In genomic region chr12:132538336-132539015, GRCh38 we compare ENCODE assay signal across 17 cellular contexts. TPM values are rescaled to one million over a fixed set of nuclear protein-coding genes. Genes with fewer than 3 reads are reported as not detected.
DNase-seq lines count a peak whose midpoint lies in the region; ATAC-seq, FAIRE-seq and TF ChIP-seq lines count a peak whose summit lies in the region.
"Had no signal": no experiment of that assay in that cellular context is flagged by ENCODE, and none has a peak within 500 bp of the region (broad histone marks: within the 10 kb centered on the region; RNA-seq: fewer than 3 reads in every experiment).

No MANE protein-coding gene starts in this region.

- H2BK12ac ChIP-seq in neuronal stem cell (ENCODE audit: low read length) = no peak overlapping the region

- DNase-seq in Right ventricle myocardium superior = no peak
- no peak for DNase-seq in heart right ventricle
- peak in 1 of 4 experiments; percentile 36 for DNase-seq in K562 (ENCODE audit: extremely low read depth in 1 of 4, low spot score in 3 of 4)
- DNase-seq in neuronal stem cell (ENCODE audit: low spot score) = no peak
- DNase-seq in CD14-positive monocyte (ENCODE audit: low spot score) = no peak
- DNase-seq: ACHN; BE2C; CD4-positive, alpha-beta memory T cell; DMS79 treated with DMSO at 0.1 percent for 48 hours; GF-D8; KG1 had no signal

- H3K27ac ChIP-seq in heart right ventricle (no peak overlapping the region), HEK293 (ENCODE audit: extremely low read depth, low read depth, low read length) (no peak overlapping the region), K562 (ENCODE audit: extremely low read depth, low read depth, low read length) (no peak overlapping the region), neuronal stem cell (replicated peaks; ENCODE audit: low read length) (no peak overlapping the region)
- H3K27ac ChIP-seq: C4-2B had no signal

- intact Hi-C loops in Right ventricle myocardium superior (cut with DNase I) (no loop called here), heart right ventricle (cut with DNase I) (no loop called here), K562 (cut with micrococcal nuclease) (no loop called here), CD14-positive monocyte (cut with micrococcal nuclease) (no loop called here)

- H3K4me3 Mint-ChIP-seq in CD14-positive monocyte = no peak overlapping the region
- H3K4me3 Mint-ChIP-seq: CD4-positive, alpha-beta memory T cell; IgD-negative memory B cell had no signal

- H3K4me1 Mint-ChIP-seq in CD14-positive monocyte = no peaks in the 10 kb centered on the region
- H3K4me1 Mint-ChIP-seq: IgD-negative memory B cell had no signal

- H2BK5ac ChIP-seq in neuronal stem cell (ENCODE audit: low read length) = no peak overlapping the region

- POLR2A ChIA-PET in HEK293 (lab: Yijun Ruan, JAX) = no interaction called here
- POLR2A ChIA-PET in K562 (lab: Yijun Ruan, JAX) = no interaction called here

- no peak overlapping the region for H3K27ac Mint-ChIP-seq in CD14-positive monocyte
- H3K27ac Mint-ChIP-seq: IgD-negative memory B cell had no signal

- TF ChIP-seq CTCF in heart right ventricle (IDR thresholded peaks at IDR 0.05) = no peak
- no peak for TF ChIP-seq CTCF in HEK293 (tag by site-specific recombination; IDR thresholded peaks at IDR 0.05)
- TF ChIP-seq CTCF in K562 (IDR thresholded peaks at IDR 0.05 in 2 of 3, conservative IDR thresholded peaks at IDR 0.05 in 1 of 3; ENCODE audit: insufficient read depth in 2 of 3, low read depth in 1 of 3, low read length in 3 of 3) = no peak
- no peak for TF ChIP-seq CTCF in CD14-positive monocyte (IDR thresholded peaks at IDR 0.05)

- H3K4me2 ChIP-seq in K562 (ENCODE audit: insufficient read depth, low read length) = no peak overlapping the region
- no peak overlapping the region for H3K4me2 ChIP-seq in neuronal stem cell (ENCODE audit: insufficient read depth, low read length, poor library complexity, severe bottlenecking)

- H3K4ac ChIP-seq in neuronal stem cell (ENCODE audit: low read length) = no peak overlapping the region

- CTCF ChIA-PET in HEK293 (lab: Yijun Ruan, JAX) (no interaction called here), K562 (lab: Yijun Ruan, JAX; ENCODE audit: low intra/inter-chr PET ratio) (no interaction called here)

- H3K14ac ChIP-seq in neuronal stem cell (ENCODE audit: low read length) = no peak overlapping the region

- no peak for TF ChIP-seq EP300 in K562 (IDR thresholded peaks at IDR 0.05; ENCODE audit: low read length)

- ATAC-seq in Right ventricle myocardium superior (ENCODE audit: poor library complexity) = peak; percentile 6
- no peak for ATAC-seq in heart right ventricle
- ATAC-seq in K562 = no peak
- no peak for ATAC-seq in GM19023 (IDR thresholded peaks at IDR 0.05; ENCODE audit: unreplicated experiment)

- H2BK120ac ChIP-seq in neuronal stem cell (ENCODE audit: low read depth, low read length) = no peak overlapping the region

- H3K27me3 Mint-ChIP-seq in CD14-positive monocyte (ENCODE audit: low read depth in 3 of 3) = peaks cover 2 to 4% (median 3%) of the 10 kb centered on the region in 3 donors
- H3K27me3 Mint-ChIP-seq: CD4-positive, alpha-beta memory T cell; IgD-negative memory B cell had no signal

- 92 to 93% methylated on average over 17 of the region's 17 CpGs for WGBS in heart right ventricle, 2 donors
- WGBS in K562 (ENCODE audit: insufficient coverage, low coverage, missing lambda C conversion rate) = 56% methylated on average over 17 of the region's 17 CpGs
- no CpG with 5 or more reads among the region's 17 CpGs for WGBS in neuronal stem cell (ENCODE audit: extremely low coverage in 2 of 2, insufficient read length in 2 of 2, insufficient replicate concordance in 1 of 2), 2 donors

- H3K9me3 ChIP-seq in heart right ventricle = no peaks in the 10 kb centered on the region
- no peaks in the 10 kb centered on the region; the same call in 1 of the 2 replicates for H3K9me3 ChIP-seq in HEK293 (ENCODE audit: control insufficient read depth, insufficient read depth, low read depth, low read length)
- peaks cover 13% of the 10 kb centered on the region for H3K9me3 ChIP-seq in K562 (replicated peaks; ENCODE audit: control insufficient read depth, insufficient read depth, low read depth, low read length)
- H3K9me3 ChIP-seq in neuronal stem cell (replicated peaks in 1 of 2; ENCODE audit: control insufficient read depth in 2 of 2, insufficient read depth in 1 of 2, low read depth in 1 of 2, low read length in 2 of 2) = peaks cover 9 to 38% of the 10 kb centered on the region in 2 donors
- H3K9me3 ChIP-seq: HAP-1 had no signal

- H3K4me1 ChIP-seq in heart right ventricle = no peaks in the 10 kb centered on the region
- no peaks in the 10 kb centered on the region for H3K4me1 ChIP-seq in HEK293 (ENCODE audit: control insufficient read depth, insufficient read depth, low read length)
- H3K4me1 ChIP-seq in K562 (replicated peaks in 1 of 2; ENCODE audit: control insufficient read depth in 2 of 2, insufficient read depth in 2 of 2, low read length in 2 of 2) = peaks cover 0 to 59% of the 10 kb centered on the region in 2 experiments; a peak in 3 of 5 replicates
- H3K4me1 ChIP-seq in neuronal stem cell (ENCODE audit: control insufficient read depth in 2 of 2, insufficient read depth in 1 of 2, low read depth in 1 of 2, low read length in 2 of 2) = peaks cover 0 to 19% of the 10 kb centered on the region in 2 donors
- H3K4me1 ChIP-seq: BE2C, HAP-1 had no signal

- H3K36me3 ChIP-seq in heart right ventricle = peaks cover 0 to 4% (median 0%) of the 10 kb centered on the region in 9 donors
- H3K36me3 ChIP-seq in HEK293 (ENCODE audit: control insufficient read depth in 2 of 2, insufficient read depth in 1 of 2, low read length in 2 of 2) = peaks cover 0 to 4% of the 10 kb centered on the region in 2 experiments; a peak in 1 of 3 replicates
- no peaks in the 10 kb centered on the region; the same call in 2 of the 3 replicates for H3K36me3 ChIP-seq in K562 (ENCODE audit: control insufficient read depth, insufficient read depth, low read length)
- H3K36me3 ChIP-seq in neuronal stem cell (replicated peaks in 1 of 2; ENCODE audit: control insufficient read depth in 2 of 2, insufficient read depth in 2 of 2, low read length in 2 of 2) = peaks cover 0 to 5% of the 10 kb centered on the region in 2 donors
- H3K36me3 ChIP-seq: BE2C, HAP-1 had no signal

- no peak for TF ChIP-seq RAD21 in K562 (CRISPR knock-in tag; conservative IDR thresholded peaks at IDR 0.05 in 1 of 2, IDR thresholded peaks at IDR 0.05 in 1 of 2)

- FAIRE-seq in K562 (lab: Jason Lieb, UNC) = no peak
- FAIRE-seq: GM19239 had no signal

- no peaks in the 10 kb centered on the region for H3K79me1 ChIP-seq in neuronal stem cell (ENCODE audit: low read depth, low read length)

- H3K27me3 ChIP-seq in heart right ventricle (no peaks in the 10 kb centered on the region), K562 (ENCODE audit: control insufficient read depth in 2 of 2, insufficient read depth in 2 of 2, low read length in 2 of 2) (no peaks in the 10 kb centered on the region; a peak in 1 of 5 replicates), neuronal stem cell (ENCODE audit: control insufficient read depth in 3 of 3, insufficient read depth in 3 of 3, low read depth in 1 of 3, low read length in 3 of 3) (peaks cover 0 to 7% (median 0%) of the 10 kb centered on the region in 3 experiments)
- H3K27me3 ChIP-seq: BE2C had no signal

- no peaks in the 10 kb centered on the region for H3K9me1 ChIP-seq in K562 (ENCODE audit: control insufficient read depth, insufficient read depth, low read length)

- no peak overlapping the region for H2AFZ ChIP-seq in K562 (ENCODE audit: low read depth, low read length)
- H2AFZ ChIP-seq in neuronal stem cell (ENCODE audit: low read length) = no peak overlapping the region

- H4K20me1 ChIP-seq in K562 (replicated peaks; ENCODE audit: control insufficient read depth, insufficient read depth, low read length) = peaks cover 15% of the 10 kb centered on the region; the same call in 1 of the 2 replicates

- no peak overlapping the region for H4K91ac ChIP-seq in neuronal stem cell (ENCODE audit: low read depth, low read length, poor library complexity)

- H3K9me3 Mint-ChIP-seq in CD14-positive monocyte = peaks cover 0 to 13% (median 6%) of the 10 kb centered on the region in 7 donors

- no peak overlapping the region for H4K8ac ChIP-seq in neuronal stem cell (ENCODE audit: low read depth, low read length)

- no peak for TF ChIP-seq POLR2A in K562 (conservative IDR thresholded peaks at IDR 0.05)

- BruUV-seq in K562 (replicated peaks; lab: Mats Ljungman, UMichigan) = no TSS peak

- in situ Hi-C loops in K562 (cut with MboI) = no loop called here

- no peak overlapping the region for H3K23ac ChIP-seq in neuronal stem cell (ENCODE audit: low read depth, low read length, poor library complexity)

- H2AK5ac ChIP-seq in neuronal stem cell (ENCODE audit: low read depth, low read length) = no peak overlapping the region

- no peaks in the 10 kb centered on the region for H3K79me2 ChIP-seq in K562 (ENCODE audit: control insufficient read depth, insufficient read depth, low read length)

- H3K4me3 ChIP-seq in heart right ventricle (no peak overlapping the region), HEK293 (ENCODE audit: low read depth, low read length) (no peak overlapping the region), K562 (no peak overlapping the region), neuronal stem cell (ENCODE audit: low read length in 2 of 2) (no peak overlapping the region)
- H3K4me3 ChIP-seq: HAP-1 had no signal

- peaks cover 9 to 25% of the 10 kb centered on the region in 2 donors for H3K36me3 Mint-ChIP-seq in CD14-positive monocyte

- H3K9ac ChIP-seq in K562 (ENCODE audit: insufficient read depth in 1 of 2, low read depth in 2 of 2, low read length in 2 of 2) (peak overlapping the region in 1 of 2 experiments; percentile 61; a peak in 2 of 4 replicates), neuronal stem cell (ENCODE audit: low read depth, low read length, poor library complexity) (peak overlapping the region; percentile 74)

- no peak overlapping the region for H2BK15ac ChIP-seq in neuronal stem cell (ENCODE audit: low read length)

- peak overlapping the region; percentile 21 for H3K18ac ChIP-seq in neuronal stem cell (ENCODE audit: low read length)

RNA-seq across cellular contexts. Expression of gene FBRSL1, which starts 48.5 kb away (rescaled TPM):
- total RNA-seq in Right ventricle myocardium superior = 58.6 TPM
- total RNA-seq in heart right ventricle = 10 to 100 TPM; 42.3 to 90.6 (median 48.0) TPM
- 10 to 100 TPM; 28.1 to 39.9 TPM for polyA plus RNA-seq in heart right ventricle
- total RNA-seq in K562 (2011; cell fraction: chromatin; rRNA removed; ENCODE audit: low replicate concordance) = 25.5 and 41.9 TPM in 2 replicates
- 25.0 and 40.7 TPM in 2 replicates for total RNA-seq in K562 (2011; cell fraction: nucleolus; rRNA removed)
- total RNA-seq in K562 (2011; cell fraction: nucleoplasm; rRNA removed) = 23.3 and 28.3 TPM in 2 replicates
- total RNA-seq in K562 (2014; rRNA removed) = 21.7 and 24.6 TPM in 2 replicates
- total RNA-seq in K562 (2014; rRNA removed; fragmentation: Illumina TruSeq; extraction: Trizol) = 1.1 and 1.3 TPM in 2 replicates
- total RNA-seq in K562 (2015; rRNA removed; fragmentation: Illumina TruSeq; extraction: Trizol) = 7.3 and 12.9 TPM in 2 replicates
- total RNA-seq in K562 (2021) = 112 and 129 TPM in 2 replicates
- 1.9 and 4.3 TPM in 2 replicates for polyA plus RNA-seq in K562 (2011; rRNA removed)
- 3.7 and 13.3 TPM in 2 replicates for polyA plus RNA-seq in K562 (2011; cell fraction: cytosol; rRNA removed)
- polyA plus RNA-seq in K562 (2011; cell fraction: nucleus; rRNA removed) = 16.7 and 51.7 TPM in 2 replicates
- polyA plus RNA-seq in K562 (2012) = 41.9 and 54.8 TPM in 2 replicates
- polyA plus RNA-seq in K562 (2014; fragmentation: Illumina TruSeq; extraction: Trizol) = 29.3 and 35.8 TPM in 2 replicates
- under 1 TPM; 0.24 to 0.29 TPM for polyA plus RNA-seq in K562 (2014; fragmentation: Nextera tagmentation; extraction: Ambion mirVana)
- 27.4 and 32.3 TPM in 2 replicates for polyA plus RNA-seq in K562 (2014; rRNA removed)
- polyA minus RNA-seq in K562 (2011; rRNA and poly(A)+ RNA removed) = 0.81 and 1.8 TPM in 2 replicates
- 21.0 and 29.9 TPM in 2 replicates for polyA minus RNA-seq in K562 (2011; cell fraction: cytosol; rRNA and poly(A)+ RNA removed)
- 9.0 and 9.3 TPM in 2 replicates for polyA minus RNA-seq in K562 (2011; cell fraction: nucleus; rRNA and poly(A)+ RNA removed)
- 61.7 TPM for polyA plus RNA-seq in neuronal stem cell (2013, experiment 1 of 2)
- 70.1 TPM for polyA plus RNA-seq in neuronal stem cell (2013, experiment 2 of 2)
- polyA plus RNA-seq in CD14-positive monocyte = under 1 TPM; 0.39 to 0.74 TPM
